In genomic region chr14:101442451-101442850, GRCh38 we compare ENCODE assay signal across 12 cellular contexts.
DNase-seq lines count a peak whose midpoint lies in the region; ATAC-seq, FAIRE-seq and TF ChIP-seq lines count a peak whose summit lies in the region.
"Had no signal": no experiment of that assay in that cellular context is flagged by ENCODE, and none has a peak within 500 bp of the region (broad histone marks: within the 10 kb centered on the region; RNA-seq: fewer than 3 reads in every experiment).

No MANE protein-coding gene starts in this region.

- H3K36me3 Mint-ChIP-seq in activated naive CD8-positive, alpha-beta T cell treated with anti-CD3 and anti-CD28 coated beads, Interleukin-2, amount 50 U/mL, for 24 hours (ENCODE audit: low read depth), result no peaks in the 10 kb centered on the region

- no peak for TF ChIP-seq POLR2A in GM12891 (IDR thresholded peaks at IDR 0.05; ENCODE audit: low read depth, low read length)

- H3K36me3 ChIP-seq in GM06990 (ENCODE audit: control insufficient read depth, insufficient read depth, low read length), result no peaks in the 10 kb centered on the region
- H3K36me3 ChIP-seq: prostate gland had no signal

- no peak for FAIRE-seq in GM12891 (lab: Jason Lieb, UNC)

- peaks cover 81% of the 10 kb centered on the region for H3K27me3 Mint-ChIP-seq in activated naive CD8-positive, alpha-beta T cell treated with anti-CD3 and anti-CD28 coated beads, Interleukin-2, amount 50 U/mL, for 24 hours

- no peaks in the 10 kb centered on the region for H3K27me3 ChIP-seq in GM06990 (replicated peaks; ENCODE audit: control insufficient read depth, insufficient read depth, low read length)

- no peaks in the 10 kb centered on the region for H3K9me3 Mint-ChIP-seq in activated naive CD8-positive, alpha-beta T cell treated with anti-CD3 and anti-CD28 coated beads, Interleukin-2, amount 50 U/mL, for 24 hours
- H3K9me3 Mint-ChIP-seq: dendritic cell treated with granulocyte-macrophage colony-stimulating factor and Interleukin-4, amounts not matched to agents 40 ng/mL and 50 ng/mL, for 4 days had no signal

- peak overlapping the region; percentile 32 for H3K4me3 Mint-ChIP-seq in activated naive CD8-positive, alpha-beta T cell treated with anti-CD3 and anti-CD28 coated beads, Interleukin-2, amount 50 U/mL, for 24 hours
- H3K4me3 Mint-ChIP-seq: dendritic cell treated with granulocyte-macrophage colony-stimulating factor and Interleukin-4, amounts not matched to agents 40 ng/mL and 50 ng/mL, for 4 days had no signal

- DNase-seq in GM06990 (ENCODE audit: extremely low read depth, insufficient read length) (peak; percentile 21), NCI-H524 treated with DMSO at 0.1 percent for 48 hours (lab: John Stamatoyannopoulos, UW) (no peak), GM12891 (ENCODE audit: insufficient read length, low spot score) (no peak), cerebellum (ENCODE audit: low spot score) (no peak)
- DNase-seq in activated CD4-positive, alpha-beta T cell treated with anti-CD3 and anti-CD28 coated beads, Interleukin-2, amount 50 U/mL, for 48 hours, result peak; percentile 63 to 69
- DNase-seq in activated naive CD8-positive, alpha-beta T cell treated with anti-CD3 and anti-CD28 coated beads, Interleukin-2, amount 50 U/mL, for 24 hours, result peak; percentile 63
- peak; percentile 32 to 46 for DNase-seq in stimulated activated CD4-positive, alpha-beta T cell treated with anti-CD3 and anti-CD28 coated beads, Interleukin-4, amount 100 ng/mL, for 48 hours (ENCODE audit: low read depth in 2 of 2)
- DNase-seq: NCI-H1417 treated with DMSO at 0.1 percent for 48 hours had no signal

- peak overlapping the region; percentile 72 for H3K27ac Mint-ChIP-seq in activated naive CD8-positive, alpha-beta T cell treated with anti-CD3 and anti-CD28 coated beads, Interleukin-2, amount 50 U/mL, for 24 hours
- H3K27ac Mint-ChIP-seq: dendritic cell treated with granulocyte-macrophage colony-stimulating factor and Interleukin-4, amounts not matched to agents 40 ng/mL and 50 ng/mL, for 4 days had no signal

- ATAC-seq in activated naive CD8-positive, alpha-beta T cell treated with anti-CD3 and anti-CD28 coated beads, Interleukin-2, amount 50 U/mL, for 24 hours, result peak; percentile 77
- ATAC-seq in GM21619 (IDR thresholded peaks at IDR 0.05; ENCODE audit: unreplicated experiment), result no peak

- H3K4me3 ChIP-seq in GM06990 (replicated peaks; ENCODE audit: low read depth, low read length), result no peak overlapping the region
- H3K4me3 ChIP-seq: prostate gland, SK-N-MC had no signal

- TF ChIP-seq CTCF in GM06990 (IDR thresholded peaks at IDR 0.05; ENCODE audit: insufficient read depth, low read length, poor library complexity, severe bottlenecking), result no peak

- peaks cover 27% of the 10 kb centered on the region for H3K4me1 Mint-ChIP-seq in activated naive CD8-positive, alpha-beta T cell treated with anti-CD3 and anti-CD28 coated beads, Interleukin-2, amount 50 U/mL, for 24 hours

TF ChIP-seq in GM12891, 5 proteins besides CTCF, POLR2A, EP300 and RAD21:
- no peak for TF ChIP-seq POU2F2 (IDR thresholded peaks at IDR 0.05; ENCODE audit: low read depth, low read length)
- TF ChIP-seq POLR2AphosphoS5 (IDR thresholded peaks at IDR 0.05; ENCODE audit: low read depth, low read length), result no peak
- no peak for TF ChIP-seq PAX5 (IDR thresholded peaks at IDR 0.05; ENCODE audit: insufficient read depth, low read length, severe bottlenecking)
- TF ChIP-seq SPI1 (IDR thresholded peaks at IDR 0.05; ENCODE audit: low read depth, low read length), result no peak
- no peak for TF ChIP-seq TAF1 (IDR thresholded peaks at IDR 0.05; ENCODE audit: low read depth, low read length)

Comparison
In these comparisons a context has a peak if more than half of its experiments do, and no peak if none do; other contexts are left out.
1. DNase-seq: peak in GM06990 (single experiment), activated CD4-positive, alpha-beta T cell treated with anti-CD3 and anti-CD28 coated beads, Interleukin-2, amount 50 U/mL, for 48 hours (2 of 2), activated naive CD8-positive, alpha-beta T cell treated with anti-CD3 and anti-CD28 coated beads, Interleukin-2, amount 50 U/mL, for 24 hours (single experiment) and stimulated activated CD4-positive, alpha-beta T cell treated with anti-CD3 and anti-CD28 coated beads, Interleukin-4, amount 100 ng/mL, for 48 hours (2 of 2); none in NCI-H524 treated with DMSO at 0.1 percent for 48 hours (single experiment), GM12891 (single experiment) and cerebellum (single experiment).